ENCODE assay signal across 8 cellular contexts in the genomic region with DNA sequence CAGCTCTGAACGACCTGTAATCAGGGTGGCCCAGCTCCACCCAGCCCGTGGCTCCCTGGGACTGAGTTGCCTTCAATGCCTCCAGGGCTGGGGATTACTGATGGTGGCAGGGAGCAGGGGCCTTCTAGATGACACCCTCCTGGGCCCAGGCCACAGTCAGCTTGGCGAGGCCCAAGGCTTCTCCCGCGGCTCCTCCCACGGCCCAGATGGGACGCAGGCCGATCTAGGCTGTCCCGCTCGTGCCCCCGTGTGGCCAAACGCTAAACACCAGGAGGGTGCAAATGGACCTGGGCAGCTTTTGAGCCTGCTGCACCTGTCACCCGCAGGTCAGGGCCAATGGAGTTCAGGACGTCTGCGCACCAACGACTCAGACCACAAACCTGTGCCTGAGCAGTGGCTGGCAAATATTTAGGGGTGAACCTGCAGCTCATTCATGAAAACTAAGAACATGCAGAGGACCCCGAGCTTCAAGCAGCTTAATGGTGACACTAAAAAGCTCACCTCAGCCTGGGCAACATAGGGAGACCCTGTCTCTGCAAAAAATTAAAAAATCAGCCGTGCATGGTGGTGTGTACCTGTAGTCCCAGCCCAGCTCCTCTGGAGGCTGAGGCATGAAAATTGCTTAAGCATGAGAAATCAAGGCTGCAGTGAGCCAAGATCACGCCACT. TPM values are rescaled to one million over a fixed set of nuclear protein-coding genes. Genes with fewer than 3 reads are reported as not detected.
DNase-seq lines count a peak whose midpoint lies in the region; ATAC-seq and TF ChIP-seq lines count a peak whose summit lies in the region.

No MANE protein-coding gene starts in this region.

- H3K27ac Mint-ChIP-seq in GM23338 (no peak overlapping the region), osteocyte (ENCODE audit: unreplicated experiment) (no peak overlapping the region)

- H3K27me3 ChIP-seq in GM23338 (ENCODE audit: insufficient read depth) = no peaks in the 10 kb centered on the region
- no peaks in the 10 kb centered on the region for H3K27me3 ChIP-seq in tibial artery

- no peaks in the 10 kb centered on the region for H3F3A ChIP-seq in GM23338 (replicated peaks; ENCODE audit: low read depth)

- in situ Hi-C loops in SK-MEL-5 (cut with HindIII; ENCODE audit: low pct_unique_long_range_greater_than_20kb, low sequenced_read_pairs) = no loop called here

- ATAC-seq in GM23338 = peak; percentile 97

- H3K36me3 Mint-ChIP-seq in GM23338 (ENCODE audit: low read depth) (no peaks in the 10 kb centered on the region), osteocyte (ENCODE audit: unreplicated experiment) (no peaks in the 10 kb centered on the region)

- intact Hi-C loops in tibial artery (cut with DNase I; ENCODE audit: low total_unique reads) = loop anchor here (2.0 kb wide), 1 partner anchor 176 kb away; no protein-coding TSS in a partner anchor

- TF ChIP-seq CTCF in GM23338 (conservative IDR thresholded peaks at IDR 0.05; ENCODE audit: low read depth in 2 of 2) = peak; percentile 79 to 98
- TF ChIP-seq CTCF in osteocyte (IDR thresholded peaks at IDR 0.05) = peak; percentile 98
- peak; percentile 90 to 93 for TF ChIP-seq CTCF in tibial artery (IDR thresholded peaks at IDR 0.05)

- H3K4me3 Mint-ChIP-seq in GM23338 = no peak overlapping the region
- H3K4me3 Mint-ChIP-seq in osteocyte (ENCODE audit: unreplicated experiment) = no peak overlapping the region

- H4K20me1 ChIP-seq in GM23338 (replicated peaks; ENCODE audit: insufficient read depth) = no peaks in the 10 kb centered on the region

- H3K4me1 Mint-ChIP-seq in GM23338 (peaks cover 6% of the 10 kb centered on the region; the same call in 2 of the 3 replicates), osteocyte (ENCODE audit: unreplicated experiment) (peaks cover 21% of the 10 kb centered on the region)

- H3K4me2 ChIP-seq in GM23338 = no peak overlapping the region

- H3K4me1 ChIP-seq in GM23338 (ENCODE audit: insufficient read depth) = no peaks in the 10 kb centered on the region
- H3K4me1 ChIP-seq in tibial artery = peaks cover 0 to 79% (median 53%) of the 10 kb centered on the region in 4 donors

- peak overlapping the region; percentile 99 for H2AFZ ChIP-seq in GM23338

- H3K36me3 ChIP-seq in GM23338 (ENCODE audit: insufficient read depth) (no peaks in the 10 kb centered on the region), tibial artery (no peaks in the 10 kb centered on the region)

- H3K9me3 Mint-ChIP-seq in GM23338 (no peaks in the 10 kb centered on the region), osteocyte (ENCODE audit: unreplicated experiment) (no peaks in the 10 kb centered on the region)

- DNase-seq in GF-D8 (lab: John Stamatoyannopoulos, UW) (peak; percentile 34), GM23338 (ENCODE audit: low spot score) (peak; percentile 96), LHCN-M2 (ENCODE audit: low read depth) (peak; percentile 74), SK-MEL-5 (ENCODE audit: low read depth, low spot score) (peak; percentile 77), germinal center (ENCODE audit: low spot score) (peak; percentile 85), osteocyte (ENCODE audit: extremely low spot score, unreplicated experiment) (peak; percentile 94), tibial artery (peak; percentile 89 to 94)
- peak; percentile 58 for DNase-seq in activated gamma-delta T cell treated with anti-CD3 and anti-CD28 coated beads, Interleukin-2, amount 50 U/mL, for 16 hours (ENCODE audit: low read depth)

- H3K79me2 ChIP-seq in GM23338 (replicated peaks; ENCODE audit: insufficient read depth) = no peaks in the 10 kb centered on the region

- H3K27me3 Mint-ChIP-seq in GM23338 (ENCODE audit: insufficient read depth, low read depth, poor library complexity) = peaks cover 5% of the 10 kb centered on the region
- no peaks in the 10 kb centered on the region for H3K27me3 Mint-ChIP-seq in osteocyte (ENCODE audit: unreplicated experiment)

- H3K4me3 ChIP-seq in GM23338 (no peak overlapping the region), tibial artery (no peak overlapping the region)

- no peaks in the 10 kb centered on the region for H3K9me3 ChIP-seq in tibial artery

- H3K9me2 ChIP-seq in GM23338 (ENCODE audit: insufficient read depth) = no peaks in the 10 kb centered on the region

- H3K27ac ChIP-seq in GM23338 (ENCODE audit: low read depth) (no peak overlapping the region), tibial artery (peak overlapping the region; percentile 88 to 89)

TF ChIP-seq in GM23338, 12 proteins besides CTCF, POLR2A, EP300 and RAD21 (continues in another document):
- no peak for TF ChIP-seq ZNF331 (CRISPR knock-in tag; IDR thresholded peaks at IDR 0.05; ENCODE audit: low read depth)
- no peak for TF ChIP-seq POLR2AphosphoS5 (IDR thresholded peaks at IDR 0.05; ENCODE audit: low read depth)
- TF ChIP-seq, protein P1, sequence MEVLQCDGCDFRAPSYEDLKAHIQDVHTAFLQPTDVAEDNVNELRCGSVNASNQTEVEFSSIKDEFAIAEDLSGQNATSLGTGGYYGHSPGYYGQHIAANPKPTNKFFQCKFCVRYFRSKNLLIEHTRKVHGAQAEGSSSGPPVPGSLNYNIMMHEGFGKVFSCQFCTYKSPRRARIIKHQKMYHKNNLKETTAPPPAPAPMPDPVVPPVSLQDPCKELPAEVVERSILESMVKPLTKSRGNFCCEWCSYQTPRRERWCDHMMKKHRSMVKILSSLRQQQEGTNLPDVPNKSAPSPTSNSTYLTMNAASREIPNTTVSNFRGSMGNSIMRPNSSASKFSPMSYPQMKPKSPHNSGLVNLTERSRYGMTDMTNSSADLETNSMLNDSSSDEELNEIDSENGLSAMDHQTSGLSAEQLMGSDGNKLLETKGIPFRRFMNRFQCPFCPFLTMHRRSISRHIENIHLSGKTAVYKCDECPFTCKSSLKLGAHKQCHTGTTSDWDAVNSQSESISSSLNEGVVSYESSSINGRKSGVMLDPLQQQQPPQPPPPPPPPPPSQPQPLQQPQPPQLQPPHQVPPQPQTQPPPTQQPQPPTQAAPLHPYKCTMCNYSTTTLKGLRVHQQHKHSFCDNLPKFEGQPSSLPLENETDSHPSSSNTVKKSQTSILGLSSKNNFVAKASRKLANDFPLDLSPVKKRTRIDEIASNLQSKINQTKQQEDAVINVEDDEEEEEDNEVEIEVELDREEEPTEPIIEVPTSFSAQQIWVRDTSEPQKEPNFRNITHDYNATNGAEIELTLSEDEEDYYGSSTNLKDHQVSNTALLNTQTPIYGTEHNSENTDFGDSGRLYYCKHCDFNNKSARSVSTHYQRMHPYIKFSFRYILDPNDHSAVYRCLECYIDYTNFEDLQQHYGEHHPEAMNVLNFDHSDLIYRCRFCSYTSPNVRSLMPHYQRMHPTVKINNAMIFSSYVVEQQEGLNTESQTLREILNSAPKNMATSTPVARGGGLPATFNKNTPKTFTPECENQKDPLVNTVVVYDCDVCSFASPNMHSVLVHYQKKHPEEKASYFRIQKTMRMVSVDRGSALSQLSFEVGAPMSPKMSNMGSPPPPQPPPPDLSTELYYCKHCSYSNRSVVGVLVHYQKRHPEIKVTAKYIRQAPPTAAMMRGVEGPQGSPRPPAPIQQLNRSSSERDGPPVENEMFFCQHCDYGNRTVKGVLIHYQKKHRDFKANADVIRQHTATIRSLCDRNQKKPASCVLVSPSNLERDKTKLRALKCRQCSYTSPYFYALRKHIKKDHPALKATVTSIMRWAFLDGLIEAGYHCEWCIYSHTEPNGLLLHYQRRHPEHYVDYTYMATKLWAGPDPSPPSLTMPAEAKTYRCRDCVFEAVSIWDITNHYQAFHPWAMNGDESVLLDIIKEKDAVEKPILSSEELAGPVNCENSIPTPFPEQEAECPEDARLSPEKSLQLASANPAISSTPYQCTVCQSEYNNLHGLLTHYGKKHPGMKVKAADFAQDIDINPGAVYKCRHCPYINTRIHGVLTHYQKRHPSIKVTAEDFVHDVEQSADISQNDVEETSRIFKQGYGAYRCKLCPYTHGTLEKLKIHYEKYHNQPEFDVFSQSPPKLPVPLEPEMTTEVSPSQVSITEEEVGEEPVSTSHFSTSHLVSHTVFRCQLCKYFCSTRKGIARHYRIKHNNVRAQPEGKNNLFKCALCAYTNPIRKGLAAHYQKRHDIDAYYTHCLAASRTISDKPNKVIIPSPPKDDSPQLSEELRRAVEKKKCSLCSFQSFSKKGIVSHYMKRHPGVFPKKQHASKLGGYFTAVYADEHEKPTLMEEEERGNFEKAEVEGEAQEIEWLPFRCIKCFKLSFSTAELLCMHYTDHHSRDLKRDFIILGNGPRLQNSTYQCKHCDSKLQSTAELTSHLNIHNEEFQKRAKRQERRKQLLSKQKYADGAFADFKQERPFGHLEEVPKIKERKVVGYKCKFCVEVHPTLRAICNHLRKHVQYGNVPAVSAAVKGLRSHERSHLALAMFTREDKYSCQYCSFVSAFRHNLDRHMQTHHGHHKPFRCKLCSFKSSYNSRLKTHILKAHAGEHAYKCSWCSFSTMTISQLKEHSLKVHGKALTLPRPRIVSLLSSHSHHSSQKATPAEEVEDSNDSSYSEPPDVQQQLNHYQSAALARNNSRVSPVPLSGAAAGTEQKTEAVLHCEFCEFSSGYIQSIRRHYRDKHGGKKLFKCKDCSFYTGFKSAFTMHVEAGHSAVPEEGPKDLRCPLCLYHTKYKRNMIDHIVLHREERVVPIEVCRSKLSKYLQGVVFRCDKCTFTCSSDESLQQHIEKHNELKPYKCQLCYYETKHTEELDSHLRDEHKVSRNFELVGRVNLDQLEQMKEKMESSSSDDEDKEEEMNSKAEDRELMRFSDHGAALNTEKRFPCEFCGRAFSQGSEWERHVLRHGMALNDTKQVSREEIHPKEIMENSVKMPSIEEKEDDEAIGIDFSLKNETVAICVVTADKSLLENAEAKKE (CRISPR knock-in tag; IDR thresholded peaks at IDR 0.05) = no peak
- TF ChIP-seq, protein P2, sequence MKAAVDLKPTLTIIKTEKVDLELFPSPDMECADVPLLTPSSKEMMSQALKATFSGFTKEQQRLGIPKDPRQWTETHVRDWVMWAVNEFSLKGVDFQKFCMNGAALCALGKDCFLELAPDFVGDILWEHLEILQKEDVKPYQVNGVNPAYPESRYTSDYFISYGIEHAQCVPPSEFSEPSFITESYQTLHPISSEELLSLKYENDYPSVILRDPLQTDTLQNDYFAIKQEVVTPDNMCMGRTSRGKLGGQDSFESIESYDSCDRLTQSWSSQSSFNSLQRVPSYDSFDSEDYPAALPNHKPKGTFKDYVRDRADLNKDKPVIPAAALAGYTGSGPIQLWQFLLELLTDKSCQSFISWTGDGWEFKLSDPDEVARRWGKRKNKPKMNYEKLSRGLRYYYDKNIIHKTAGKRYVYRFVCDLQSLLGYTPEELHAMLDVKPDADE (IDR thresholded peaks at IDR 0.05) = no peak
- no peak for TF ChIP-seq CREB1 (CRISPR knock-in tag; IDR thresholded peaks at IDR 0.05; ENCODE audit: low read depth)

RNA-seq across cellular contexts. Expression of gene ASB13, which starts 43.2 kb away (rescaled TPM):
- 16.5 and 20.2 TPM in 2 replicates for total RNA-seq in GM23338 (2014; rRNA removed; shearing (Covaris generic))
- 11.3 and 11.6 TPM in 2 replicates for polyA plus RNA-seq in GM23338 (2016; fragmentation: Nextera tagmentation; extraction: Ambion mirVana)
- total RNA-seq in LHCN-M2 (2014; rRNA removed) (9.5 and 10.3 TPM in 2 replicates), osteocyte (16.0 and 18.4 TPM in 2 replicates)
- 5.2 TPM for polyA plus RNA-seq in LHCN-M2 (2012)
- 12.7 and 14.6 TPM in 2 replicates for total RNA-seq in SK-MEL-5 (2014; rRNA removed; shearing (Covaris generic))
- 15.8 and 19.7 TPM in 2 replicates for polyA plus RNA-seq in SK-MEL-5 (2015; cell fraction: cytosol; rRNA removed)
- polyA plus RNA-seq in SK-MEL-5 (2015; cell fraction: nucleus; rRNA removed) = 3.6 and 8.0 TPM in 2 replicates

Comparison
In these comparisons a context has a peak if more than half of its experiments do, and no peak if none do; other contexts are left out.
1. DNase-seq: peak in every context shown above with its lines; median percentile 96 in GM23338; 94 in osteocyte; 92 in tibial artery; 85 in germinal center; 77 in SK-MEL-5; 74 in LHCN-M2; 58 in activated gamma-delta T cell treated with anti-CD3 and anti-CD28 coated beads, Interleukin-2, amount 50 U/mL, for 16 hours; 34 in GF-D8.